Comparison of ENCODE assay signal across 1 cellular context in genomic region chr7:2956526-2957368, GRCh38.
TF ChIP-seq lines count a peak whose summit lies in the region.

No MANE protein-coding gene starts in this region.

TF ChIP-seq in K562, 482 proteins besides CTCF, POLR2A, EP300 and RAD21 (continued from another document and continues in another):
- peak in 1 of 2 experiments; percentile 93; a peak in 2 of 4 replicates for TF ChIP-seq ZNF639 (CRISPR knock-in tag; conservative IDR thresholded peaks at IDR 0.05 in 1 of 2, IDR thresholded peaks at IDR 0.05 in 1 of 2)
- TF ChIP-seq NBN (IDR thresholded peaks at IDR 0.05; ENCODE audit: low read depth) = 0 out of 2 replicates have a peak, but pooled peaks have one; percentile 62
- peak; percentile 82; the same call in 1 of the 2 replicates for TF ChIP-seq CXXC5 (CRISPR knock-in tag; IDR thresholded peaks at IDR 0.05)
- no peak for TF ChIP-seq NCOA4 (IDR thresholded peaks at IDR 0.05; ENCODE audit: partially characterized antibody)
- 0 out of 2 replicates have a peak, but pooled peaks have one; percentile 69 for TF ChIP-seq ZFPM2 (CRISPR knock-in tag; IDR thresholded peaks at IDR 0.05)
- 0 out of 2 replicates have a peak, but pooled peaks have one; percentile 4 for TF ChIP-seq ARID3A (IDR thresholded peaks at IDR 0.05; ENCODE audit: borderline replicate concordance, low read depth, low read length)
- TF ChIP-seq ZNF140 (CRISPR knock-in tag; IDR thresholded peaks at IDR 0.05) = no peak
- peak; percentile 23; the same call in 1 of the 2 replicates for TF ChIP-seq CBFA2T3 (IDR thresholded peaks at IDR 0.05)
- no peak for TF ChIP-seq PRPF4 (IDR thresholded peaks at IDR 0.05; ENCODE audit: insufficient read depth, low read depth, low read length, poor library complexity, severe bottlenecking)
- no peak; a peak in 2 of 4 replicates for TF ChIP-seq RCOR1 (IDR thresholded peaks at IDR 0.05; ENCODE audit: borderline replicate concordance in 1 of 2, low read depth in 2 of 2, low read length in 2 of 2)
- 0 out of 2 replicates have a peak, but pooled peaks have one; percentile 41 for TF ChIP-seq HIVEP1 (CRISPR knock-in tag; IDR thresholded peaks at IDR 0.05)
- no peak for TF ChIP-seq MXI1 (IDR thresholded peaks at IDR 0.05; ENCODE audit: low read depth, low read length)
- peak; percentile 41; the same call in 1 of the 2 replicates for TF ChIP-seq FOXO4 (CRISPR knock-in tag; IDR thresholded peaks at IDR 0.05)
- TF ChIP-seq RFX5 (IDR thresholded peaks at IDR 0.05; ENCODE audit: low read depth, low read length) = no peak
- TF ChIP-seq NCOR1 (IDR thresholded peaks at IDR 0.05) = peak; percentile 74
- TF ChIP-seq ZNF830 (CRISPR knock-in tag; IDR thresholded peaks at IDR 0.05) = no peak
- TF ChIP-seq SIN3B (IDR thresholded peaks at IDR 0.05; ENCODE audit: low read depth) = no peak
- TF ChIP-seq SOX6 (IDR thresholded peaks at IDR 0.05) = peak; percentile 61
- no peak for TF ChIP-seq ARNT (IDR thresholded peaks at IDR 0.05)
- no peak for TF ChIP-seq ADNP (tag; IDR thresholded peaks at IDR 0.05)
- peak in 1 of 3 experiments; percentile 21; a peak in 1 of 6 replicates for TF ChIP-seq ZBTB11 (CRISPR knock-in tag; IDR thresholded peaks at IDR 0.05)
- TF ChIP-seq ZNF586 (CRISPR knock-in tag; conservative IDR thresholded peaks at IDR 0.05) = no peak
- no peak; the same call in 1 of the 2 replicates for TF ChIP-seq FOXM1 (IDR thresholded peaks at IDR 0.05; ENCODE audit: low read depth)
- no peak for TF ChIP-seq FOXM1 (CRISPR knock-in tag; IDR thresholded peaks at IDR 0.05; ENCODE audit: low read depth)
- no peak for TF ChIP-seq USF1 (CRISPR knock-in tag; IDR thresholded peaks at IDR 0.05)
- TF ChIP-seq PCBP2 (IDR thresholded peaks at IDR 0.05; ENCODE audit: low read depth, low read length, poor library complexity, severe bottlenecking) = no peak
- 0 out of 4 replicates have a peak, but pooled peaks of 1 of the 2 experiments have one; percentile 26 for TF ChIP-seq NRF1 (conservative IDR thresholded peaks at IDR 0.05 in 1 of 2, IDR thresholded peaks at IDR 0.05 in 1 of 2)
- TF ChIP-seq DPF2 (IDR thresholded peaks at IDR 0.05) = peak; percentile 92
- no peak for TF ChIP-seq SMC3 (conservative IDR thresholded peaks at IDR 0.05; ENCODE audit: insufficient read depth, low read depth, low read length)
- TF ChIP-seq E4F1 (CRISPR knock-in tag; IDR thresholded peaks at IDR 0.05; ENCODE audit: borderline replicate concordance) = 0 out of 2 replicates have a peak, but pooled peaks have one; percentile 36
- TF ChIP-seq EP400 (IDR thresholded peaks at IDR 0.05) = peak; percentile 60
- TF ChIP-seq TRIM24 (IDR thresholded peaks at IDR 0.05) = peak in 1 of 2 experiments; percentile 36; a peak in 1 of 4 replicates
- TF ChIP-seq TOE1 (IDR thresholded peaks at IDR 0.05; ENCODE audit: borderline replicate concordance) = no peak
- no peak for TF ChIP-seq TOE1 (CRISPR knock-in tag; IDR thresholded peaks at IDR 0.05; ENCODE audit: borderline replicate concordance, low read depth)
- no peak for TF ChIP-seq STAT6 (CRISPR knock-in tag; IDR thresholded peaks at IDR 0.05)
- TF ChIP-seq HMGXB4 (CRISPR knock-in tag; IDR thresholded peaks at IDR 0.05) = no peak
- TF ChIP-seq HMG20B (CRISPR knock-in tag; IDR thresholded peaks at IDR 0.05) = no peak
- TF ChIP-seq CUX1 (CRISPR knock-in tag; IDR thresholded peaks at IDR 0.05) = peak; percentile 94
- TF ChIP-seq SLC30A9 (CRISPR knock-in tag; IDR thresholded peaks at IDR 0.05) = no peak
- no peak for TF ChIP-seq ZNF77 (CRISPR knock-in tag; IDR thresholded peaks at IDR 0.05)
- TF ChIP-seq PTTG1 (tag; IDR thresholded peaks at IDR 0.05; ENCODE audit: low read depth) = peak; percentile 89; the same call in 1 of the 2 replicates
